18 cellular contexts compared by ENCODE assay signal in the genomic region with DNA sequence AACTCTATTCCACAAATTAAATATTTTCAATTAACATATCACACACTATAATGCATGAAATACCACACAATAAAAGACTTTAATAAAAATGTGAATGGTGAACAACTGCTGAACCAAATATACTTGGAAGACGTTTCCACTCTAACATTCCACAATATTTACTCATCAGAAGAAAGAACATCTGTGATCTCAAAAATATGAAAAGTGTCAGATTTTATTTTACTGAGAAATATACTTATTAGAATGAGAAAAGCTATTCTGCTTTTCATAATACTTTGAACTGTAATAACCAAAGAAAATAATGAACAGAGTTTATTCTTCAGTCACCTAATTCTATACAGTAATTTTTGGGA.
DNase-seq lines count a peak whose midpoint lies in the region; ATAC-seq and TF ChIP-seq lines count a peak whose summit lies in the region.
"Had no signal": no experiment of that assay in that cellular context is flagged by ENCODE, and none has a peak within 500 bp of the region (broad histone marks: within the 10 kb centered on the region; RNA-seq: fewer than 3 reads in every experiment).

No MANE protein-coding gene starts in this region.

- H3K4me3 Mint-ChIP-seq in GM23338 (no peak overlapping the region), osteocyte (ENCODE audit: unreplicated experiment) (peak overlapping the region; percentile 54)
- H3K4me3 Mint-ChIP-seq: CD14-positive monocyte had no signal

- H3K4me1 Mint-ChIP-seq in GM23338 (peaks cover 16% of the 10 kb centered on the region), osteocyte (ENCODE audit: unreplicated experiment) (peaks cover 43% of the 10 kb centered on the region)
- H3K4me1 Mint-ChIP-seq: CD14-positive monocyte had no signal

- H3K27me3 Mint-ChIP-seq in GM23338 (ENCODE audit: insufficient read depth, low read depth, poor library complexity) (no peaks in the 10 kb centered on the region), osteocyte (ENCODE audit: unreplicated experiment) (no peaks in the 10 kb centered on the region)

- H4K20me1 ChIP-seq in GM23338 (replicated peaks; ENCODE audit: insufficient read depth): no peaks in the 10 kb centered on the region

- no peak for DNase-seq in GM23338 (ENCODE audit: low spot score)
- peak; percentile 69 for DNase-seq in adipocyte (ENCODE audit: low read depth)
- peak; percentile 40 for DNase-seq in fibroblast of pulmonary artery (ENCODE audit: low read depth)
- no peak for DNase-seq in osteocyte (ENCODE audit: extremely low spot score, unreplicated experiment)
- DNase-seq in amniotic stem cell (lab: John Stamatoyannopoulos, UW): no peak
- no peak for DNase-seq in WERI-Rb-1
- DNase-seq in activated CD4-positive, alpha-beta T cell treated with anti-CD3 and anti-CD28 coated beads for 48 hours: no peak
- DNase-seq: activated CD4-positive, alpha-beta T cell treated with anti-CD3 and anti-CD28 coated beads, Interleukin-2, amount 50 U/mL, for 1 hour; aorta; DND-41; effector CD4-positive, alpha-beta T cell; MV-4-11; retina; stimulated activated CD4-positive, alpha-beta T cell treated with anti-CD3 and anti-CD28 coated beads, Interleukin-2, amount 100 ng/mL, for 48 hours had no signal

- H3K27ac Mint-ChIP-seq in GM23338 (peak overlapping the region; percentile 79; the same call in 1 of the 2 replicates), osteocyte (ENCODE audit: unreplicated experiment) (peak overlapping the region; percentile 88)
- H3K27ac Mint-ChIP-seq: CD14-positive monocyte had no signal

- no peaks in the 10 kb centered on the region for H3K79me2 ChIP-seq in GM23338 (replicated peaks; ENCODE audit: insufficient read depth)

- peaks cover 6% of the 10 kb centered on the region for H3K9me3 ChIP-seq in adipocyte (ENCODE audit: control insufficient read depth, low read length)
- H3K9me3 ChIP-seq in WERI-Rb-1 (ENCODE audit: severe bottlenecking): no peaks in the 10 kb centered on the region

- TF ChIP-seq CTCF in GM23338 (conservative IDR thresholded peaks at IDR 0.05; ENCODE audit: low read depth in 2 of 2): no peak
- no peak for TF ChIP-seq CTCF in fibroblast of pulmonary artery (IDR thresholded peaks at IDR 0.05; ENCODE audit: low read length, missing control alignments)
- no peak for TF ChIP-seq CTCF in osteocyte (IDR thresholded peaks at IDR 0.05)
- no peak for TF ChIP-seq CTCF in WERI-Rb-1 (IDR thresholded peaks at IDR 0.05; ENCODE audit: low read depth, low read length)

- H3K4me2 ChIP-seq in GM23338: 0 out of 2 replicates have a peak overlapping the region, but pooled peaks have one; percentile 50

- no peak for ATAC-seq in GM23338
- no peak for ATAC-seq in HG03457 (IDR thresholded peaks at IDR 0.05; ENCODE audit: unreplicated experiment)
- ATAC-seq: GM12878 had no signal

- H3K27me3 ChIP-seq in GM23338 (ENCODE audit: insufficient read depth) (no peaks in the 10 kb centered on the region), adipocyte (replicated peaks; ENCODE audit: control insufficient read depth, insufficient read depth, low read length) (no peaks in the 10 kb centered on the region), WERI-Rb-1 (ENCODE audit: insufficient read depth, low read depth, severe bottlenecking) (no peaks in the 10 kb centered on the region)
- H3K27me3 ChIP-seq: tibial nerve had no signal

- H3K9me3 Mint-ChIP-seq in GM23338 (peaks cover 10% of the 10 kb centered on the region; the same call in 1 of the 3 replicates), osteocyte (ENCODE audit: unreplicated experiment) (peaks cover 5% of the 10 kb centered on the region)

- H3K9ac ChIP-seq in adipocyte (ENCODE audit: low read length): peak overlapping the region; percentile 25

- H2AFZ ChIP-seq in GM23338: no peak overlapping the region

- H3K36me3 Mint-ChIP-seq in GM23338 (ENCODE audit: low read depth) (peaks cover 4% of the 10 kb centered on the region; the same call in 1 of the 3 replicates), osteocyte (ENCODE audit: unreplicated experiment) (no peaks in the 10 kb centered on the region)
- H3K36me3 Mint-ChIP-seq: CD14-positive monocyte had no signal

- H3K4me3 ChIP-seq in GM23338 (no peak overlapping the region), adipocyte (ENCODE audit: low read length) (peak overlapping the region; percentile 44), fibroblast of pulmonary artery (replicated peaks; ENCODE audit: low read depth, low read length) (no peak overlapping the region), WERI-Rb-1 (ENCODE audit: low read depth, low read length) (no peak overlapping the region)
- H3K4me3 ChIP-seq: GM12878, tibial nerve had no signal

- H3K27ac ChIP-seq in GM23338 (ENCODE audit: low read depth): no peak overlapping the region
- H3K27ac ChIP-seq in WERI-Rb-1: no peak overlapping the region

- H3F3A ChIP-seq in GM23338 (replicated peaks; ENCODE audit: low read depth): no peaks in the 10 kb centered on the region

- H3K4me1 ChIP-seq in GM23338 (ENCODE audit: insufficient read depth) (peaks cover 20% of the 10 kb centered on the region), adipocyte (ENCODE audit: control insufficient read depth, insufficient read depth, low read length) (peaks cover 15% of the 10 kb centered on the region)

- peaks cover 3% of the 10 kb centered on the region; the same call in 1 of the 2 replicates for H3K36me3 ChIP-seq in GM23338 (ENCODE audit: insufficient read depth)
- H3K36me3 ChIP-seq in adipocyte (ENCODE audit: control insufficient read depth, insufficient read depth, low read length, severe bottlenecking): peaks cover 2% of the 10 kb centered on the region
- H3K36me3 ChIP-seq in WERI-Rb-1: no peaks in the 10 kb centered on the region

- no peaks in the 10 kb centered on the region for H3K9me2 ChIP-seq in GM23338 (ENCODE audit: insufficient read depth)

TF ChIP-seq in GM23338, 12 proteins besides CTCF, POLR2A, EP300 and RAD21:
- no peak for TF ChIP-seq CREB1 (CRISPR knock-in tag; IDR thresholded peaks at IDR 0.05; ENCODE audit: low read depth)

Comparison
In these comparisons a context has a peak if more than half of its experiments do, and no peak if none do; other contexts are left out.
1. DNase-seq: peak in adipocyte (single experiment) and fibroblast of pulmonary artery (single experiment); none in GM23338 (single experiment), osteocyte (single experiment), amniotic stem cell (single experiment), WERI-Rb-1 (single experiment) and activated CD4-positive, alpha-beta T cell treated with anti-CD3 and anti-CD28 coated beads for 48 hours (single experiment).